ENCODE assay signal across 8 cellular contexts in genomic region chr2:171522804-171523338, GRCh38. TPM values are rescaled to one million over a fixed set of nuclear protein-coding genes. Genes with fewer than 3 reads are reported as not detected.
DNase-seq lines count a peak whose midpoint lies in the region; ATAC-seq, FAIRE-seq and TF ChIP-seq lines count a peak whose summit lies in the region.

No MANE protein-coding gene starts in this region.

- H3K4me3 Mint-ChIP-seq in activated naive CD8-positive, alpha-beta T cell treated with anti-CD3 and anti-CD28 coated beads for 36 hours = peak overlapping the region; percentile 81

- peak overlapping the region; percentile 62 for H3K14ac ChIP-seq in trophoblast cell (ENCODE audit: low read length)

- intact Hi-C loops in left cardiac atrium (cut with DNase I) = no loop called here

- H3K18ac ChIP-seq in trophoblast cell (ENCODE audit: low read length) = no peak overlapping the region

- peaks cover 3% of the 10 kb centered on the region for H3K79me1 ChIP-seq in trophoblast cell (ENCODE audit: low read length)

- H4K91ac ChIP-seq in trophoblast cell (ENCODE audit: low read depth, low read length) = no peak overlapping the region

- no peak overlapping the region for H3K23ac ChIP-seq in trophoblast cell (ENCODE audit: low read length)

- peaks cover 19% of the 10 kb centered on the region for H3K4me1 ChIP-seq in HUES48 (ENCODE audit: control insufficient read depth, insufficient read depth, low read length)
- H3K4me1 ChIP-seq in trophoblast cell (ENCODE audit: control insufficient read depth in 1 of 2, insufficient read depth in 2 of 2, low read length in 2 of 2) = peaks cover 5 to 7% of the 10 kb centered on the region in 2 experiments

- no CpG with 5 or more reads among the region's 55 CpGs for WGBS in trophoblast cell (ENCODE audit: extremely low coverage, insufficient coverage, insufficient read length)

- peak overlapping the region; percentile 4 for H2AFZ ChIP-seq in trophoblast cell (ENCODE audit: insufficient read depth, low read length, poor library complexity)

- H2BK5ac ChIP-seq in trophoblast cell (ENCODE audit: low read depth, low read length, poor library complexity) = no peak overlapping the region

- peak overlapping the region; percentile 100 for H3K4me2 ChIP-seq in trophoblast cell (ENCODE audit: low read length)

- H3K9me3 ChIP-seq in HUES48 (ENCODE audit: control insufficient read depth, insufficient read depth, low read length) = no peaks in the 10 kb centered on the region
- H3K9me3 ChIP-seq in trophoblast cell (ENCODE audit: insufficient read depth, low read depth, low read length) = no peaks in the 10 kb centered on the region

- no peak overlapping the region for H2AK5ac ChIP-seq in trophoblast cell (ENCODE audit: low read length)

- peak; percentile 18 for FAIRE-seq in GM19239 (lab: Jason Lieb, UNC)

- no peaks in the 10 kb centered on the region for H3K36me3 Mint-ChIP-seq in activated naive CD8-positive, alpha-beta T cell treated with anti-CD3 and anti-CD28 coated beads for 36 hours

- peak overlapping the region; percentile 0 for H4K8ac ChIP-seq in trophoblast cell (ENCODE audit: low read depth, low read length)

- H3K27me3 Mint-ChIP-seq in activated naive CD8-positive, alpha-beta T cell treated with anti-CD3 and anti-CD28 coated beads for 36 hours = peaks cover 78% of the 10 kb centered on the region

- H3K4me3 ChIP-seq in HUES48 (ENCODE audit: low read depth, low read length) (peak overlapping the region; percentile 90), trophoblast cell (ENCODE audit: low read depth, low read length) (peak overlapping the region; percentile 73)

- H3K27ac ChIP-seq in C4-2B = peak overlapping the region; percentile 59
- peak overlapping the region; percentile 61 for H3K27ac ChIP-seq in HUES48 (ENCODE audit: low read depth, low read length)
- H3K27ac ChIP-seq in trophoblast cell (ENCODE audit: low read depth, low read length) = no peak overlapping the region

- peaks cover 14% of the 10 kb centered on the region for H3K27me3 ChIP-seq in HUES48 (ENCODE audit: control insufficient read depth, insufficient read depth, low read length)
- H3K27me3 ChIP-seq in trophoblast cell (ENCODE audit: insufficient read depth, low read length) = peaks cover 20% of the 10 kb centered on the region

- peak overlapping the region; percentile 46 for H4K12ac ChIP-seq in trophoblast cell (ENCODE audit: low read depth, low read length)

- H3K27ac Mint-ChIP-seq in activated naive CD8-positive, alpha-beta T cell treated with anti-CD3 and anti-CD28 coated beads for 36 hours = no peak overlapping the region

- H3K9me3 Mint-ChIP-seq in activated naive CD8-positive, alpha-beta T cell treated with anti-CD3 and anti-CD28 coated beads for 36 hours = no peaks in the 10 kb centered on the region

- H3K9ac ChIP-seq in HUES48 (ENCODE audit: low read depth, low read length) (peak overlapping the region; percentile 59), trophoblast cell (ENCODE audit: low read length) (peak overlapping the region; percentile 46)

- H3K4me1 Mint-ChIP-seq in activated naive CD8-positive, alpha-beta T cell treated with anti-CD3 and anti-CD28 coated beads for 36 hours = peaks cover 8% of the 10 kb centered on the region

- no peak overlapping the region for H2BK120ac ChIP-seq in trophoblast cell (ENCODE audit: insufficient read depth, low read length, poor library complexity)

- no peak overlapping the region for H2BK12ac ChIP-seq in trophoblast cell (ENCODE audit: low read length)

- peak; percentile 56 to 67 for ATAC-seq in left cardiac atrium

- H3K4ac ChIP-seq in trophoblast cell (ENCODE audit: low read depth, low read length) = no peak overlapping the region

- DNase-seq in GM19239 (ENCODE audit: insufficient read length, low spot score) (peak; percentile 24), left cardiac atrium (peak; percentile 41), trophoblast cell (peak in 1 of 2 donors; percentile 26), NCI-H446 (lab: John Stamatoyannopoulos, UW) (no peak), COR-L47 (lab: John Stamatoyannopoulos, UW) (no peak)
- DNase-seq in activated naive CD8-positive, alpha-beta T cell treated with anti-CD3 and anti-CD28 coated beads for 36 hours = peak; percentile 30

- H3K79me2 ChIP-seq in trophoblast cell (ENCODE audit: control insufficient read depth, insufficient read depth, low read length, poor library complexity) = peaks cover 1% of the 10 kb centered on the region

- H3K36me3 ChIP-seq in HUES48 (ENCODE audit: control insufficient read depth, insufficient read depth, low read length) (no peaks in the 10 kb centered on the region), trophoblast cell (ENCODE audit: control insufficient read depth in 1 of 2, insufficient read depth in 2 of 2, low read length in 2 of 2) (no peaks in the 10 kb centered on the region)

- no peak for TF ChIP-seq CTCF in C4-2B (conservative IDR thresholded peaks at IDR 0.05)

RNA-seq across cellular contexts. Expression of gene CYBRD1, which starts 0.6 kb away (rescaled TPM):
- total RNA-seq in activated naive CD8-positive, alpha-beta T cell treated with anti-CD3 and anti-CD28 coated beads for 36 hours = under 1 TPM; 0.35 to 0.52 TPM
- total RNA-seq in left cardiac atrium = 100 to 1,000 TPM in 1 of 2 donors, 10 to 100 TPM in 1; 85.9 to 110 TPM
- polyA plus RNA-seq in trophoblast cell (2013) = 1.1 and 1.2 TPM in 2 replicates

Comparison
In these comparisons a context has a peak if more than half of its experiments do, and no peak if none do; other contexts are left out.
1. DNase-seq: peak in GM19239 (single experiment), activated naive CD8-positive, alpha-beta T cell treated with anti-CD3 and anti-CD28 coated beads for 36 hours (single experiment) and left cardiac atrium (single experiment); none in NCI-H446 (0 of 2) and COR-L47 (single experiment).
2. RNA of gene CYBRD1, which starts 0.6 kb away (total RNA-seq): 85.9 to 110 TPM in left cardiac atrium; 0.35 to 0.52 TPM in activated naive CD8-positive, alpha-beta T cell treated with anti-CD3 and anti-CD28 coated beads for 36 hours; every median in the first group is over 10 times any median in the second.